25 cellular contexts compared by ENCODE assay signal in genomic region chr14:64147126-64147790, GRCh38.
DNase-seq lines count a peak whose midpoint lies in the region; ATAC-seq and TF ChIP-seq lines count a peak whose summit lies in the region.
"Had no signal": no experiment of that assay in that cellular context is flagged by ENCODE, and none has a peak within 500 bp of the region (broad histone marks: within the 10 kb centered on the region; RNA-seq: fewer than 3 reads in every experiment).

No MANE protein-coding gene starts in this region.

- CTCF ChIA-PET in AG04450 (lab: Charles Lee) (no interaction called here), WTC11 (lab: Charles Lee) (interaction anchor here (0.6 kb wide), 1 partner anchor 321 kb away, joined by 3 read pairs; no protein-coding TSS in a partner anchor)

- TF ChIP-seq CTCF in AG04450 (IDR thresholded peaks at IDR 0.05; ENCODE audit: low read depth, low read length) (no peak), WTC11 (IDR thresholded peaks at IDR 0.05) (no peak), endodermal cell (conservative IDR thresholded peaks at IDR 0.05) (no peak), ovary (IDR thresholded peaks at IDR 0.05) (no peak), uterus (IDR thresholded peaks at IDR 0.05) (no peak)

- 0 out of 2 replicates have a peak, but pooled peaks cover 3% of the 10 kb centered on the region for H3K4me1 Mint-ChIP-seq in WTC11
- H3K4me1 Mint-ChIP-seq in endodermal cell = no peaks in the 10 kb centered on the region
- H3K4me1 Mint-ChIP-seq: activated CD4-positive, alpha-beta T cell treated with anti-CD3 and anti-CD28 coated beads, Interleukin-2, amount 10 ng/mL, durations not matched to agents 24 days and 14 days; stimulated activated naive CD8-positive, alpha-beta T cell treated with anti-CD3 and anti-CD28 coated beads, Interleukin-15, amount 100 ng/mL, for 72 hours had no signal

- TF ChIP-seq EP300 in ovary (IDR thresholded peaks at IDR 0.05) = no peak

- H3K9me3 Mint-ChIP-seq in WTC11 (no peaks in the 10 kb centered on the region), endodermal cell (no peaks in the 10 kb centered on the region)
- H3K9me3 Mint-ChIP-seq: activated CD4-positive, alpha-beta T cell treated with anti-CD3 and anti-CD28 coated beads, Interleukin-2, amount 10 ng/mL, durations not matched to agents 24 days and 14 days; activated T-helper 2 cell treated with anti-CD3 and anti-CD28 coated beads, Interferon-gamma antibody, Interleukin-2, Interleukin-4, amounts not matched to agents 10 μg/mL and 5 μg/mL and 100 μg/mL, durations not matched to agents 14 hours and 24 hours and 36 hours; natural killer cell treated with Interleukin-12 subunit alpha and Interleukin-12 subunit beta and Interleukin-15 and Interleukin-18, amount 100 ng/mL, for 72 hours; stimulated activated naive CD8-positive, alpha-beta T cell treated with anti-CD3 and anti-CD28 coated beads, Interleukin-15, amount 100 ng/mL, for 72 hours had no signal

- no peak overlapping the region for H3K4me3 Mint-ChIP-seq in WTC11
- H3K4me3 Mint-ChIP-seq in endodermal cell = no peak overlapping the region
- H3K4me3 Mint-ChIP-seq: activated CD4-positive, alpha-beta T cell treated with anti-CD3 and anti-CD28 coated beads, Interleukin-2, amount 10 ng/mL, durations not matched to agents 24 days and 14 days; natural killer cell treated with Interleukin-12 subunit alpha and Interleukin-12 subunit beta and Interleukin-15 and Interleukin-18, amount 100 ng/mL, for 72 hours; stimulated activated naive CD8-positive, alpha-beta T cell treated with anti-CD3 and anti-CD28 coated beads, Interleukin-15, amount 100 ng/mL, for 72 hours had no signal

- POLR2A ChIA-PET in AG04450 (lab: Yijun Ruan, JAX) (interaction anchor here (0.7 kb wide), 1 partner anchor 15 kb away, joined by 4 read pairs; no protein-coding TSS in a partner anchor), WTC11 (lab: Charles Lee) (no interaction called here)

- H3K36me3 ChIP-seq in endodermal cell (ENCODE audit: control insufficient read depth, insufficient read depth, low read length) (peaks cover 31% of the 10 kb centered on the region), ovary (no peaks in the 10 kb centered on the region), uterus (no peaks in the 10 kb centered on the region)

- H3K36me3 Mint-ChIP-seq in WTC11 (peaks cover 22% of the 10 kb centered on the region), endodermal cell (ENCODE audit: low read depth) (peaks cover 12% of the 10 kb centered on the region)

- H3K27ac ChIP-seq in AG04450 (ENCODE audit: low read depth, low read length) (no peak overlapping the region), endodermal cell (ENCODE audit: low read depth, low read length) (no peak overlapping the region), ovary (peak overlapping the region; percentile 0 to 14), uterus (no peak overlapping the region)
- H3K27ac ChIP-seq: parathyroid adenoma had no signal

- intact Hi-C loops in ovary (cut with DNase I) (no loop called here), uterus (cut with DNase I; ENCODE audit: low total_unique reads) (no loop called here)

- TF ChIP-seq POLR2A in ovary (IDR thresholded peaks at IDR 0.05) = no peak
- TF ChIP-seq POLR2A in uterus (IDR thresholded peaks at IDR 0.05) = no peak

- H3K4me3 ChIP-seq in AG04450 (ENCODE audit: low read depth, low read length) = no peak overlapping the region
- H3K4me3 ChIP-seq in endodermal cell (ENCODE audit: low read length) = no peak overlapping the region
- H3K4me3 ChIP-seq in ovary = no peak overlapping the region
- no peak overlapping the region for H3K4me3 ChIP-seq in uterus

- no peak for ATAC-seq in WTC11
- ATAC-seq: HCT116; HepG2; natural killer cell treated with Interleukin-12 subunit alpha and Interleukin-12 subunit beta and Interleukin-15 and Interleukin-18, amount 100 ng/mL, for 72 hours; stimulated activated naive CD8-positive, alpha-beta T cell treated with anti-CD3 and anti-CD28 coated beads, Interleukin-15, amount 100 ng/mL, for 72 hours had no signal

- 91 to 96% methylated on average over 3 to 7 of the region's 7 CpGs for WGBS in endodermal cell (ENCODE audit: insufficient coverage in 1 of 2, insufficient read length in 1 of 2), 2 experiments
- 9 to 37% (median 25%) methylated on average over 7 of the region's 7 CpGs for WGBS in ovary, 3 donors

- DNase-seq in AG04450 (ENCODE audit: low read depth, low spot score) = peak; percentile 15
- no peak for DNase-seq in WTC11 (ENCODE audit: low spot score)
- no peak for DNase-seq in endodermal cell
- DNase-seq in ovary = peak in 4 of 5 donors; percentile 28 to 55 (median 39)
- DNase-seq in uterus = no peak
- no peak for DNase-seq in NCI-H510A treated with DMSO at 0.1 percent for 48 hours (lab: John Stamatoyannopoulos, UW)
- DNase-seq in COLO829 (ENCODE audit: low spot score) = no peak
- no peak for DNase-seq in stimulated activated naive CD4-positive, alpha-beta T cell (lab: John Stamatoyannopoulos, UW)
- DNase-seq: activated CD4-positive, alpha-beta T cell treated with anti-CD3 and anti-CD28 coated beads, Interleukin-2, amount 10 ng/mL, durations not matched to agents 24 days and 14 days; BE2C; Caco-2; caudate nucleus; NCI-H1436; NCI-H2171; NCI-H526 treated with DMSO at 0.1 percent for 48 hours; Right ventricle myocardium superior; stimulated activated CD4-positive, alpha-beta T cell treated with anti-CD3 and anti-CD28 coated beads, Interleukin-2, amount 100 ng/mL, for 48 hours; stimulated activated naive CD8-positive, alpha-beta T cell treated with anti-CD3 and anti-CD28 coated beads, Interleukin-15, amount 100 ng/mL, for 72 hours; T-helper 1 cell; trophoblast cell had no signal

- H3K27me3 Mint-ChIP-seq in WTC11 (ENCODE audit: low read depth) (no peaks in the 10 kb centered on the region), endodermal cell (ENCODE audit: insufficient read depth) (no peaks in the 10 kb centered on the region)
- H3K27me3 Mint-ChIP-seq: activated CD4-positive, alpha-beta T cell treated with anti-CD3 and anti-CD28 coated beads, Interleukin-2, amount 10 ng/mL, durations not matched to agents 24 days and 14 days; natural killer cell treated with Interleukin-12 subunit alpha and Interleukin-12 subunit beta and Interleukin-15 and Interleukin-18, amount 100 ng/mL, for 72 hours; stimulated activated naive CD8-positive, alpha-beta T cell treated with anti-CD3 and anti-CD28 coated beads, Interleukin-15, amount 100 ng/mL, for 72 hours had no signal

- H3K27me3 ChIP-seq in AG04450 (ENCODE audit: control insufficient read depth, insufficient read depth, low read length) (no peaks in the 10 kb centered on the region), endodermal cell (ENCODE audit: control insufficient read depth, insufficient read depth, low read length, poor library complexity, severe bottlenecking) (no peaks in the 10 kb centered on the region), ovary (no peaks in the 10 kb centered on the region), uterus (no peaks in the 10 kb centered on the region)
- H3K27me3 ChIP-seq: BE2C had no signal

- no peaks in the 10 kb centered on the region for H3K9me3 ChIP-seq in AG04450 (ENCODE audit: control insufficient read depth, insufficient read depth, low read length)
- no peaks in the 10 kb centered on the region for H3K9me3 ChIP-seq in endodermal cell (ENCODE audit: control insufficient read depth, low read length)
- no peaks in the 10 kb centered on the region for H3K9me3 ChIP-seq in ovary
- H3K9me3 ChIP-seq in uterus = no peaks in the 10 kb centered on the region
- H3K9me3 ChIP-seq: BE2C, Caco-2 had no signal

- H3K27ac Mint-ChIP-seq in WTC11 = peak overlapping the region; percentile 61
- H3K27ac Mint-ChIP-seq in endodermal cell = peak overlapping the region; percentile 37
- H3K27ac Mint-ChIP-seq: activated CD4-positive, alpha-beta T cell treated with anti-CD3 and anti-CD28 coated beads, Interleukin-2, amount 10 ng/mL, durations not matched to agents 24 days and 14 days; activated T-helper 2 cell treated with anti-CD3 and anti-CD28 coated beads, Interferon-gamma antibody, Interleukin-2, Interleukin-4, amounts not matched to agents 10 μg/mL and 5 μg/mL and 100 μg/mL, durations not matched to agents 14 hours and 24 hours and 36 hours; natural killer cell treated with Interleukin-12 subunit alpha and Interleukin-12 subunit beta and Interleukin-15 and Interleukin-18, amount 100 ng/mL, for 72 hours; stimulated activated naive CD8-positive, alpha-beta T cell treated with anti-CD3 and anti-CD28 coated beads, Interleukin-15, amount 100 ng/mL, for 72 hours had no signal

- no peaks in the 10 kb centered on the region for H3K4me1 ChIP-seq in endodermal cell (ENCODE audit: control insufficient read depth, insufficient read depth, low read length)
- peaks cover 3% of the 10 kb centered on the region for H3K4me1 ChIP-seq in ovary (ENCODE audit: insufficient read depth)
- no peaks in the 10 kb centered on the region for H3K4me1 ChIP-seq in uterus
- H3K4me1 ChIP-seq: BE2C, Caco-2, parathyroid adenoma had no signal

- no peak overlapping the region for H3K9ac ChIP-seq in endodermal cell (ENCODE audit: extremely low read depth, low read length, poor library complexity, severe bottlenecking)
- H3K9ac ChIP-seq: parathyroid adenoma had no signal

TF ChIP-seq in WTC11, 78 proteins besides CTCF, POLR2A, EP300 and RAD21 (continues in another document):
- TF ChIP-seq, protein P1, sequence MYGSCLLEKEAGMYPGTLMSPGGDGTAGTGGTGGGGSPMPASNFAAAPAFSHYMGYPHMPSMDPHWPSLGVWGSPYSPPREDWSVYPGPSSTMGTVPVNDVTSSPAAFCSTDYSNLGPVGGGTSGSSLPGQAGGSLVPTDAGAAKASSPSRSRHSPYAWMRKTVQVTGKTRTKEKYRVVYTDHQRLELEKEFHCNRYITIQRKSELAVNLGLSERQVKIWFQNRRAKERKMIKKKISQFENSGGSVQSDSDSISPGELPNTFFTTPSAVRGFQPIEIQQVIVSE (CRISPR knock-in tag; IDR thresholded peaks at IDR 0.05; ENCODE audit: borderline replicate concordance) = no peak

Comparison
In these comparisons a context has a peak if more than half of its experiments do, and no peak if none do; other contexts are left out.
1. DNase-seq: peak in AG04450 (single experiment) and ovary (4 of 5); none in WTC11 (single experiment), endodermal cell (single experiment), uterus (0 of 2), NCI-H510A treated with DMSO at 0.1 percent for 48 hours (single experiment), COLO829 (single experiment) and stimulated activated naive CD4-positive, alpha-beta T cell (0 of 6).
2. H3K27ac ChIP-seq: peak in ovary (2 of 2); none in AG04450 (single experiment), endodermal cell (single experiment) and uterus (0 of 2).